13 cellular contexts compared by ENCODE assay signal in the genomic region with DNA sequence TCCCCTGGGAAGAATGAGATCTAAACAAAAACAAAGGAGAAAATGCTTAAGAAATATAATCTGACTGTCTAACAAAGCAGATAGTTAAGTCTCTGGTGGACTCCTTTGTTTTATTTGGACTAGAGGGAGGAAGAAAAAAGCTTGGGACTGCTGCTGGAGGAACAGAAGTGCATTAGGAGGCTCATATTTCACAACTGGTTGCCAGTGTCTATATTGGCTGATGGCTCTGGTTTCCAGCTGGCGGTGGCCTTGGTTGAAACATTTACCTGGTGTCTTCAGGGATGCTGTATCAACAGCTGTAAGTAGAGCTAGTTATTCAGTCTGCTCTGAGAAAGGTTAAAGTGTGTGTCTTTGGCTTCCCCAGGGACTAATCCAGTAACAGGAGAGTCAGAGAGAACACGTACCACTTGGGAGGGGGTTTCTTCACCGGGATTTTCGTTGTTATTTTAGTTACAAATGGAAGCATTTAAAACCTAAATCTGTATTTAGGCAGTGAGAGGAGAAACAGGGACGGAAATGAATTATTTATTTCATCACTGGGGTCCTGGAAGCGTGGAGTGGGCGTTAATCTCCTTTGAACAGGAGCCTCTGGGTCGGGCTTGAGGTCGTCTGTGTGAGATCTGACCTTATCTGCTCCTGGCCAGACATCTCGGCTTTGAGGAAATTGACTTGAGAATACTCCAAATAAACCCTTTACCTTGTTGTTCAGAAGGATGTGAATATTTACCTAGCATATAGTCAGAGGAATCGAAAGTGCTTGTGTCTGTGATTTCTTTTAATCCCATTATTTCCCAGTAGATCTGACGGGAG.
DNase-seq lines count a peak whose midpoint lies in the region; ATAC-seq and TF ChIP-seq lines count a peak whose summit lies in the region.
"Had no signal": no experiment of that assay in that cellular context is flagged by ENCODE, and none has a peak within 500 bp of the region (broad histone marks: within the 10 kb centered on the region; RNA-seq: fewer than 3 reads in every experiment).

No MANE protein-coding gene starts in this region.

- no peaks in the 10 kb centered on the region for H3K36me3 ChIP-seq in upper lobe of right lung
- H3K36me3 ChIP-seq: heart right ventricle, stomach had no signal

- no peak overlapping the region for H3K27ac ChIP-seq in upper lobe of right lung
- H3K27ac ChIP-seq: heart right ventricle, parathyroid adenoma, stomach had no signal

- no peaks in the 10 kb centered on the region for H3K9me3 ChIP-seq in upper lobe of right lung
- H3K9me3 ChIP-seq: heart right ventricle, stomach had no signal

- TF ChIP-seq CTCF in fibroblast of mammary gland (conservative IDR thresholded peaks at IDR 0.05; ENCODE audit: control insufficient read depth, insufficient read depth, low read depth, low read length) (no peak), foreskin fibroblast (IDR thresholded peaks at IDR 0.05; ENCODE audit: low read depth, low read length) (no peak), upper lobe of right lung (IDR thresholded peaks at IDR 0.05) (no peak)

- H3K4me1 ChIP-seq in upper lobe of right lung, result no peaks in the 10 kb centered on the region
- H3K4me1 ChIP-seq: heart right ventricle, parathyroid adenoma, stomach had no signal

- H3K4me3 ChIP-seq in fibroblast of mammary gland (ENCODE audit: control insufficient read depth, low read depth, low read length), result no peak overlapping the region
- H3K4me3 ChIP-seq in foreskin fibroblast (ENCODE audit: low read depth in 1 of 2, low read length in 2 of 2), result no peak overlapping the region
- H3K4me3 ChIP-seq in upper lobe of right lung, result no peak overlapping the region
- H3K4me3 ChIP-seq: heart right ventricle, stomach had no signal

- intact Hi-C loops in upper lobe of right lung (cut with DNase I), result no loop called here

- DNase-seq in HUDEP-2 (lab: John Stamatoyannopoulos, UW; ENCODE audit: unreplicated experiment in 76 of 76), result peak in 74 of 76 experiments; percentile 20 to 88 (median 67)
- DNase-seq in NCI-H1930 (lab: John Stamatoyannopoulos, UW), result peak; percentile 75 to 91
- peak; percentile 82 for DNase-seq in NCI-H748 (lab: John Stamatoyannopoulos, UW; ENCODE audit: unreplicated experiment)
- DNase-seq in fibroblast of mammary gland (ENCODE audit: low read depth), result peak; percentile 11
- DNase-seq in NCI-H774 (lab: John Stamatoyannopoulos, UW), result no peak
- DNase-seq in foreskin fibroblast, result no peak
- no peak for DNase-seq in SKM-1 (lab: John Stamatoyannopoulos, UW; ENCODE audit: unreplicated experiment)
- no peak for DNase-seq in upper lobe of right lung
- DNase-seq: activated naive CD4-positive, alpha-beta T cell; DND-41; heart right ventricle; stomach had no signal

- H3K27me3 ChIP-seq in upper lobe of right lung, result no peaks in the 10 kb centered on the region

- ATAC-seq in upper lobe of right lung, result no peak
- ATAC-seq: heart right ventricle had no signal

Comparison
In these comparisons a context has a peak if more than half of its experiments do, and no peak if none do; other contexts are left out.
1. DNase-seq: peak in HUDEP-2 (74 of 76), NCI-H1930 (2 of 2), NCI-H748 (single experiment) and fibroblast of mammary gland (single experiment); none in NCI-H774 (single experiment), foreskin fibroblast (0 of 2), SKM-1 (single experiment) and upper lobe of right lung (single experiment).